Comparison of ENCODE assay signal across 2 cellular contexts in genomic region chr10:63523015-63523414, GRCh38.
TF ChIP-seq lines count a peak whose summit lies in the region.

No MANE protein-coding gene starts in this region.

TF ChIP-seq in SK-N-SH, 30 proteins besides CTCF, POLR2A, EP300 and RAD21 (continued from another document):
- TF ChIP-seq ZBTB33 (IDR thresholded peaks at IDR 0.05; ENCODE audit: borderline replicate concordance, low read depth) = no peak
TF ChIP-seq in SK-N-SH: peak in this region for 0.

TF ChIP-seq in SK-N-SH treated with all-trans-retinoic acid at 6 μM for 48 hours, 23 proteins besides CTCF, POLR2A, EP300 and RAD21 (continued from another document):
- no peak for TF ChIP-seq OSR1 (CRISPR knock-in tag; IDR thresholded peaks at IDR 0.05)
- no peak for TF ChIP-seq SNAI2 (CRISPR knock-in tag; IDR thresholded peaks at IDR 0.05)
- TF ChIP-seq RARB (CRISPR knock-in tag; IDR thresholded peaks at IDR 0.05) = no peak
- no peak for TF ChIP-seq BACH2 (CRISPR knock-in tag; IDR thresholded peaks at IDR 0.05; ENCODE audit: borderline replicate concordance)
- TF ChIP-seq, protein P1, sequence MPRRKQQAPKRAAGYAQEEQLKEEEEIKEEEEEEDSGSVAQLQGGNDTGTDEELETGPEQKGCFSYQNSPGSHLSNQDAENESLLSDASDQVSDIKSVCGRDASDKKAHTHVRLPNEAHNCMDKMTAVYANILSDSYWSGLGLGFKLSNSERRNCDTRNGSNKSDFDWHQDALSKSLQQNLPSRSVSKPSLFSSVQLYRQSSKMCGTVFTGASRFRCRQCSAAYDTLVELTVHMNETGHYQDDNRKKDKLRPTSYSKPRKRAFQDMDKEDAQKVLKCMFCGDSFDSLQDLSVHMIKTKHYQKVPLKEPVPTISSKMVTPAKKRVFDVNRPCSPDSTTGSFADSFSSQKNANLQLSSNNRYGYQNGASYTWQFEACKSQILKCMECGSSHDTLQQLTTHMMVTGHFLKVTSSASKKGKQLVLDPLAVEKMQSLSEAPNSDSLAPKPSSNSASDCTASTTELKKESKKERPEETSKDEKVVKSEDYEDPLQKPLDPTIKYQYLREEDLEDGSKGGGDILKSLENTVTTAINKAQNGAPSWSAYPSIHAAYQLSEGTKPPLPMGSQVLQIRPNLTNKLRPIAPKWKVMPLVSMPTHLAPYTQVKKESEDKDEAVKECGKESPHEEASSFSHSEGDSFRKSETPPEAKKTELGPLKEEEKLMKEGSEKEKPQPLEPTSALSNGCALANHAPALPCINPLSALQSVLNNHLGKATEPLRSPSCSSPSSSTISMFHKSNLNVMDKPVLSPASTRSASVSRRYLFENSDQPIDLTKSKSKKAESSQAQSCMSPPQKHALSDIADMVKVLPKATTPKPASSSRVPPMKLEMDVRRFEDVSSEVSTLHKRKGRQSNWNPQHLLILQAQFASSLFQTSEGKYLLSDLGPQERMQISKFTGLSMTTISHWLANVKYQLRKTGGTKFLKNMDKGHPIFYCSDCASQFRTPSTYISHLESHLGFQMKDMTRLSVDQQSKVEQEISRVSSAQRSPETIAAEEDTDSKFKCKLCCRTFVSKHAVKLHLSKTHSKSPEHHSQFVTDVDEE (CRISPR knock-in tag; IDR thresholded peaks at IDR 0.05) = no peak
- TF ChIP-seq ZC3H10 (CRISPR knock-in tag; IDR thresholded peaks at IDR 0.05) = no peak
- TF ChIP-seq ZFP30 (CRISPR knock-in tag; IDR thresholded peaks at IDR 0.05) = no peak
- no peak for TF ChIP-seq CSDC2 (CRISPR knock-in tag; IDR thresholded peaks at IDR 0.05)
- no peak for TF ChIP-seq TOX (CRISPR knock-in tag; IDR thresholded peaks at IDR 0.05; ENCODE audit: borderline replicate concordance)
- TF ChIP-seq ZNF565 (CRISPR knock-in tag; conservative IDR thresholded peaks at IDR 0.05; ENCODE audit: low read depth) = no peak
TF ChIP-seq in SK-N-SH treated with all-trans-retinoic acid at 6 μM for 48 hours: peak in this region for 0.
